ENCODE assay signal across 29 cellular contexts in genomic region chr1:43234267-43234666, GRCh38. TPM values are rescaled to one million over a fixed set of nuclear protein-coding genes. Genes with fewer than 3 reads are reported as not detected.
"Had no signal": no experiment of that assay in that cellular context is flagged by ENCODE, and none has a peak within 500 bp of the region (broad histone marks: within the 10 kb centered on the region; RNA-seq: fewer than 3 reads in every experiment).

No MANE protein-coding gene starts in this region.

- H3K36me3 ChIP-seq: ascending aorta, breast epithelium, cardiac muscle cell, esophagus muscularis mucosa, gastrocnemius medialis had no signal

- DNase-seq: activated CD4-positive, alpha-beta memory T cell treated with anti-CD3 and anti-CD28 coated beads for 36 hours; activated CD4-positive, alpha-beta T cell treated with anti-CD3 and anti-CD28 coated beads for 36 hours; activated CD4-positive, alpha-beta T cell treated with anti-CD3 and anti-CD28 coated beads, Interleukin-2, amount 10 ng/mL, durations not matched to agents 24 days and 14 days; activated CD4-positive, CD25-positive, alpha-beta regulatory T cell; activated CD4-positive, CD25-positive, alpha-beta regulatory T cell treated with anti-CD3 and anti-CD28 coated beads, Interleukin-2, amount 50 U/mL, for 72 hours; activated CD8-positive, alpha-beta T cell treated with anti-CD3 and anti-CD28 coated beads, Interleukin-2, amount 10 ng/mL, durations not matched to agents 7 days and 5 days; activated gamma-delta T cell; activated naive CD4-positive, alpha-beta T cell; activated naive CD4-positive, alpha-beta T cell treated with anti-CD3 and anti-CD28 coated beads, Interleukin-2, amount 10 ng/mL, durations not matched to agents 7 days and 5 days; activated naive CD8-positive, alpha-beta T cell treated with anti-CD3 and anti-CD28 coated beads, Interleukin-2, amount 10 ng/mL, durations not matched to agents 7 days and 5 days; activated T-cell treated with anti-CD3 and anti-CD28 coated beads for 4 hours; activated T-cell treated with anti-CD3 and anti-CD28 coated beads, Interleukin-2, amount 50 U/mL, for 24 hours; activated T-cell treated with anti-CD3 and anti-CD28 coated beads, Interleukin-2, amount 50 U/mL, for 72 hours; effector CD4-positive, alpha-beta T cell; effector memory CD8-positive, alpha-beta T cell; erythroblast; foreskin keratinocyte; gastrocnemius medialis; glutamatergic neuron; T-helper 1 cell; T-helper 17 cell; T1000 had no signal

- H3K4me3 ChIP-seq: ascending aorta, breast epithelium, cardiac muscle cell, coronary artery, esophagus muscularis mucosa, gastrocnemius medialis had no signal

- ATAC-seq: activated CD4-positive, alpha-beta T cell treated with anti-CD3 and anti-CD28 coated beads for 36 hours; activated CD8-positive, alpha-beta T cell treated with anti-CD3 and anti-CD28 coated beads, Interleukin-2, amount 10 ng/mL, durations not matched to agents 7 days and 5 days; activated naive CD4-positive, alpha-beta T cell treated with anti-CD3 and anti-CD28 coated beads, Interleukin-2, amount 50 U/mL, for 72 hours; activated T-cell treated with anti-CD3 and anti-CD28 coated beads, Interleukin-2, amount 50 U/mL, for 72 hours; effector memory CD8-positive, alpha-beta T cell; foreskin keratinocyte; gastrocnemius medialis; T-helper 17 cell had no signal

- H3K27ac ChIP-seq: ascending aorta, breast epithelium, cardiac muscle cell, coronary artery, esophagus muscularis mucosa, foreskin keratinocyte, gastrocnemius medialis had no signal

- H3K4me1 ChIP-seq: ascending aorta, breast epithelium, gastrocnemius medialis had no signal

- H3K9me3 ChIP-seq: ascending aorta, breast epithelium, esophagus muscularis mucosa, gastrocnemius medialis had no signal

- H3K27me3 ChIP-seq: ascending aorta, breast epithelium, cardiac muscle cell, esophagus muscularis mucosa, foreskin keratinocyte, gastrocnemius medialis had no signal

RNA-seq across cellular contexts. Expression of gene TMEM125, which starts 35.5 kb away (rescaled TPM):
- total RNA-seq: activated CD4-positive, alpha-beta T cell treated with anti-CD3 and anti-CD28 coated beads for 36 hours; activated CD4-positive, alpha-beta T cell treated with anti-CD3 and anti-CD28 coated beads, Interleukin-2, amount 10 ng/mL, durations not matched to agents 24 days and 14 days; activated CD8-positive, alpha-beta T cell treated with anti-CD3 and anti-CD28 coated beads, Interleukin-2, amount 10 ng/mL, durations not matched to agents 7 days and 5 days; activated naive CD8-positive, alpha-beta T cell treated with anti-CD3 and anti-CD28 coated beads, Interleukin-2, amount 10 ng/mL, durations not matched to agents 7 days and 5 days; activated T-cell treated with anti-CD3 and anti-CD28 coated beads, Interleukin-2, amount 50 U/mL, for 72 hours; ascending aorta; gastrocnemius medialis; T-helper 17 cell had no signal

RNA-seq across cellular contexts. Expression of gene C1orf210, which starts 51.1 kb away (rescaled TPM):
- total RNA-seq: activated CD4-positive, alpha-beta memory T cell treated with anti-CD3 and anti-CD28 coated beads for 36 hours; activated CD4-positive, alpha-beta T cell treated with anti-CD3 and anti-CD28 coated beads for 36 hours; activated CD4-positive, alpha-beta T cell treated with anti-CD3 and anti-CD28 coated beads, Interleukin-2, amount 10 ng/mL, durations not matched to agents 24 days and 14 days; activated CD8-positive, alpha-beta T cell treated with anti-CD3 and anti-CD28 coated beads, Interleukin-2, amount 10 ng/mL, durations not matched to agents 7 days and 5 days; activated naive CD4-positive, alpha-beta T cell treated with anti-CD3 and anti-CD28 coated beads, Interleukin-2, amount 50 U/mL, for 72 hours; activated naive CD8-positive, alpha-beta T cell treated with anti-CD3 and anti-CD28 coated beads, Interleukin-2, amount 10 ng/mL, durations not matched to agents 7 days and 5 days; ascending aorta; cerebellum; esophagus muscularis mucosa; T-helper 17 cell had no signal
- polyA plus RNA-seq: cardiac muscle cell had no signal
